Comparison of ENCODE assay signal across 6 cellular contexts in the genomic region with DNA sequence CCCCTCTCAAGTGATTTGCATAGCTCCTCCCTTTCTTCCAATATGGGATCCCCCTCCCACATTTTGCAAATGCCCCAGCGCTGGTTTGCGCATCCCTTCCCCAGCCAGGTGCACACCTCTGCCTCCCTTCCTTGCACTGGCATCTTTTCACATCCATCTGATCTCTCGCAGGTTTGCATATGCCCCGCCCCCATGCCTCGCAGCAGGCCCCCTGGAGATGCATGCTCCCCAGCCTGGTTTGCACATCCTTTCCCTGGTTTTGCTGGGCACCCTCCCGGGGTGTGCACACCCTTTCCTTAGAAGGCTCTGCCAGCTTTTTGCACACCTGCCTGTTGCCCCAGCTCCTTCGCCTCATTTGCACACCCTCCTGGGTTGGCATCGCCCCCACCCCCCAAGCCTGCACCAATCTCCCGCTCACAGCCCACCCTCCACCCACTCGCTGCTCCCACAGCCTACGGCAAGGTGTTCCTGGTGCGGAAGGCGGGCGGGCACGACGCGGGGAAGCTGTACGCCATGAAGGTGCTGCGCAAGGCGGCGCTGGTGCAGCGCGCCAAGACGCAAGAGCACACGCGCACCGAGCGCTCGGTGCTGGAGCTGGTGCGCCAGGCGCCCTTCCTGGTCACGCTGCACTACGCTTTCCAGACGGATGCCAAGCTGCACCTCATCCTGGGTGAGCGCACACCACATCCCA. TPM values are rescaled to one million over a fixed set of nuclear protein-coding genes. Genes with fewer than 3 reads are reported as not detected.
DNase-seq lines count a peak whose midpoint lies in the region; ATAC-seq, FAIRE-seq and TF ChIP-seq lines count a peak whose summit lies in the region.

No MANE protein-coding gene starts in this region.

- CTCF ChIA-PET in activated CD8-positive, alpha-beta T cell treated with anti-CD3 and anti-CD28 coated beads, Interleukin-2, amount 10 ng/mL, durations not matched to agents 7 days and 5 days (lab: Charles Lee) = interaction anchor here (0.7 to 3.4 kb wide), 7 partner anchors 17 to 290 kb away, joined by 3 to 18 read pairs (median 3); no protein-coding TSS in a partner anchor

- DNase-seq in GM23338 (ENCODE audit: low spot score) (peak; percentile 72), kidney (peak; percentile 80), epidermal melanocyte (ENCODE audit: insufficient read length, low spot score) (no peak), H54 (ENCODE audit: insufficient read length, low spot score) (no peak), posterior vena cava (ENCODE audit: low spot score) (no peak)
- peak; percentile 50 for DNase-seq in activated CD8-positive, alpha-beta T cell treated with anti-CD3 and anti-CD28 coated beads, Interleukin-2, amount 10 ng/mL, durations not matched to agents 7 days and 5 days

- TF ChIP-seq CTCF in GM23338 (conservative IDR thresholded peaks at IDR 0.05; ENCODE audit: low read depth in 2 of 2) = peak; percentile 14 to 68; a peak in 3 of 4 replicates
- TF ChIP-seq CTCF in kidney (IDR thresholded peaks at IDR 0.05; ENCODE audit: borderline replicate concordance, extremely low read depth, insufficient read depth) = no peak

- H3K9me3 Mint-ChIP-seq in GM23338 = no peaks in the 10 kb centered on the region
- H3K9me3 Mint-ChIP-seq in activated CD8-positive, alpha-beta T cell treated with anti-CD3 and anti-CD28 coated beads, Interleukin-2, amount 10 ng/mL, durations not matched to agents 7 days and 5 days (ENCODE audit: insufficient read depth) = no peaks in the 10 kb centered on the region

- H3K4me3 Mint-ChIP-seq in GM23338 = peak overlapping the region; percentile 84
- peak overlapping the region; percentile 82 for H3K4me3 Mint-ChIP-seq in activated CD8-positive, alpha-beta T cell treated with anti-CD3 and anti-CD28 coated beads, Interleukin-2, amount 10 ng/mL, durations not matched to agents 7 days and 5 days

- peaks cover 14% of the 10 kb centered on the region; the same call in 1 of the 2 replicates for H3K27me3 ChIP-seq in GM23338 (ENCODE audit: insufficient read depth)

- no peaks in the 10 kb centered on the region for H3K9me2 ChIP-seq in GM23338 (ENCODE audit: insufficient read depth)

- POLR2A ChIA-PET in activated CD8-positive, alpha-beta T cell treated with anti-CD3 and anti-CD28 coated beads, Interleukin-2, amount 10 ng/mL, durations not matched to agents 7 days and 5 days (lab: Charles Lee) = interaction anchor here (0.8 kb wide), 1 partner anchor 30 kb away, joined by 4 read pairs; no protein-coding TSS in a partner anchor

- no peak for TF ChIP-seq POLR2A in H54 (IDR thresholded peaks at IDR 0.05; ENCODE audit: low read depth, low read length)

- ATAC-seq in GM23338 = peak; percentile 46
- ATAC-seq in activated CD8-positive, alpha-beta T cell treated with anti-CD3 and anti-CD28 coated beads, Interleukin-2, amount 10 ng/mL, durations not matched to agents 7 days and 5 days = peak; percentile 20

- intact Hi-C loops in kidney (cut with DNase I) = no loop called here
- intact Hi-C loops in posterior vena cava (cut with DNase I) = no loop called here

- H3K36me3 ChIP-seq in GM23338 (ENCODE audit: insufficient read depth) = no peaks in the 10 kb centered on the region
- peaks cover 0 to 8% of the 10 kb centered on the region in 2 donors for H3K36me3 ChIP-seq in kidney (ENCODE audit: control insufficient read depth in 1 of 2, insufficient read depth in 2 of 2, low read length in 2 of 2)

- H3K4me3 ChIP-seq in GM23338 (peak overlapping the region; percentile 86), kidney (ENCODE audit: low read length in 2 of 2) (peak overlapping the region; percentile 70 to 88)

- H3K4me2 ChIP-seq in GM23338 = peak overlapping the region; percentile 91

- H4K20me1 ChIP-seq in GM23338 (replicated peaks; ENCODE audit: insufficient read depth) = no peaks in the 10 kb centered on the region; the same call in 1 of the 2 replicates

- FAIRE-seq in kidney (lab: Jason Lieb, UNC) = no peak
- no peak for FAIRE-seq in H54 (lab: Jason Lieb, UNC)

- no peak overlapping the region for H3K27ac ChIP-seq in GM23338 (ENCODE audit: low read depth)
- H3K27ac ChIP-seq in kidney (ENCODE audit: low read depth in 2 of 2, low read length in 2 of 2) = no peak overlapping the region

- 0 out of 2 replicates have a peak, but pooled peaks cover 13% of the 10 kb centered on the region for H3F3A ChIP-seq in GM23338 (replicated peaks; ENCODE audit: low read depth)

- peak overlapping the region; percentile 71 to 85 for H3K9ac ChIP-seq in kidney (ENCODE audit: low read length in 2 of 2)

- H2AFZ ChIP-seq in GM23338 = 0 out of 2 replicates have a peak overlapping the region, but pooled peaks have one; percentile 93

- H3K4me1 Mint-ChIP-seq in GM23338 = peaks cover 29% of the 10 kb centered on the region
- H3K4me1 Mint-ChIP-seq in activated CD8-positive, alpha-beta T cell treated with anti-CD3 and anti-CD28 coated beads, Interleukin-2, amount 10 ng/mL, durations not matched to agents 7 days and 5 days (ENCODE audit: low read depth) = peaks cover 51% of the 10 kb centered on the region

- peaks cover 18% of the 10 kb centered on the region for H3K27me3 Mint-ChIP-seq in GM23338 (ENCODE audit: insufficient read depth, low read depth, poor library complexity)
- no peaks in the 10 kb centered on the region for H3K27me3 Mint-ChIP-seq in activated CD8-positive, alpha-beta T cell treated with anti-CD3 and anti-CD28 coated beads, Interleukin-2, amount 10 ng/mL, durations not matched to agents 7 days and 5 days (ENCODE audit: low read depth)

- H3K9me3 ChIP-seq in kidney (ENCODE audit: control insufficient read depth in 1 of 2, low read length in 2 of 2) = no peaks in the 10 kb centered on the region

- no peak overlapping the region for H3K27ac Mint-ChIP-seq in GM23338
- H3K27ac Mint-ChIP-seq in activated CD8-positive, alpha-beta T cell treated with anti-CD3 and anti-CD28 coated beads, Interleukin-2, amount 10 ng/mL, durations not matched to agents 7 days and 5 days = peak overlapping the region; percentile 79

- no peaks in the 10 kb centered on the region for H3K79me2 ChIP-seq in GM23338 (replicated peaks; ENCODE audit: insufficient read depth)

- peaks cover 12% of the 10 kb centered on the region for H3K36me3 Mint-ChIP-seq in GM23338 (ENCODE audit: low read depth)
- peaks cover 41% of the 10 kb centered on the region for H3K36me3 Mint-ChIP-seq in activated CD8-positive, alpha-beta T cell treated with anti-CD3 and anti-CD28 coated beads, Interleukin-2, amount 10 ng/mL, durations not matched to agents 7 days and 5 days (ENCODE audit: low read depth)

- H3K4me1 ChIP-seq in GM23338 (ENCODE audit: insufficient read depth) (peaks cover 17% of the 10 kb centered on the region; the same call in 1 of the 2 replicates), kidney (ENCODE audit: control insufficient read depth in 1 of 2, insufficient read depth in 1 of 2, low read depth in 1 of 2, low read length in 2 of 2) (peaks cover 5 to 22% of the 10 kb centered on the region in 2 donors)

RNA-seq across cellular contexts. Expression of gene RPS6KA4, which starts 0.9 kb away (rescaled TPM):
- total RNA-seq in GM23338 (2014; rRNA removed; shearing (Covaris generic)) = 18.6 and 19.9 TPM in 2 replicates
- polyA plus RNA-seq in GM23338 (2016; fragmentation: Nextera tagmentation; extraction: Ambion mirVana) (3.5 and 4.1 TPM in 2 replicates), kidney (ENCODE audit: insufficient read depth, low read depth, low replicate concordance) (13.6 TPM)
- 10 to 100 TPM; 39.0 to 42.3 TPM for total RNA-seq in activated CD8-positive, alpha-beta T cell treated with anti-CD3 and anti-CD28 coated beads, Interleukin-2, amount 10 ng/mL, durations not matched to agents 7 days and 5 days
- total RNA-seq in kidney (40.2 TPM), posterior vena cava (10 to 100 TPM; 29.2 to 33.5 TPM)

RNA-seq across cellular contexts. Expression of gene CCDC88B, which starts 19.9 kb away (rescaled TPM):
- total RNA-seq in GM23338 (2014; rRNA removed; shearing (Covaris generic)) = 12.1 and 12.3 TPM in 2 replicates
- polyA plus RNA-seq in GM23338 (2016; fragmentation: Nextera tagmentation; extraction: Ambion mirVana) (5.9 and 6.8 TPM in 2 replicates), kidney (ENCODE audit: insufficient read depth, low read depth, low replicate concordance) (10.0 TPM)
- total RNA-seq in activated CD8-positive, alpha-beta T cell treated with anti-CD3 and anti-CD28 coated beads, Interleukin-2, amount 10 ng/mL, durations not matched to agents 7 days and 5 days = 100 to 1,000 TPM; 127 TPM
- total RNA-seq in kidney (13.3 TPM), posterior vena cava (1 to 10 TPM; 7.0 to 9.5 TPM)

RNA-seq across cellular contexts. Expression of gene PRDX5, which starts 41.9 kb away (rescaled TPM):
- 202 and 212 TPM in 2 replicates for total RNA-seq in GM23338 (2014; rRNA removed; shearing (Covaris generic))
- 300 and 312 TPM in 2 replicates for polyA plus RNA-seq in GM23338 (2016; fragmentation: Nextera tagmentation; extraction: Ambion mirVana)
- total RNA-seq in activated CD8-positive, alpha-beta T cell treated with anti-CD3 and anti-CD28 coated beads, Interleukin-2, amount 10 ng/mL, durations not matched to agents 7 days and 5 days = 100 to 1,000 TPM; 102 to 106 TPM
- total RNA-seq in kidney = 192 TPM
- polyA plus RNA-seq in kidney (ENCODE audit: insufficient read depth, low read depth, low replicate concordance) = 1,026 TPM
- total RNA-seq in posterior vena cava = 10 to 100 TPM; 82.7 to 98.6 TPM

RNA-seq across cellular contexts. Expression of gene TRMT112, which starts 42.5 kb away (rescaled TPM):
- 298 and 349 TPM in 2 replicates for total RNA-seq in GM23338 (2014; rRNA removed; shearing (Covaris generic))
- polyA plus RNA-seq in GM23338 (2016; fragmentation: Nextera tagmentation; extraction: Ambion mirVana) (927 and 1,003 TPM in 2 replicates), kidney (ENCODE audit: insufficient read depth, low read depth, low replicate concordance) (291 TPM)
- total RNA-seq in activated CD8-positive, alpha-beta T cell treated with anti-CD3 and anti-CD28 coated beads, Interleukin-2, amount 10 ng/mL, durations not matched to agents 7 days and 5 days = 100 to 1,000 TPM; 154 to 165 TPM
- total RNA-seq in kidney (172 TPM), posterior vena cava (100 to 1,000 TPM; 107 to 119 TPM)

RNA-seq across cellular contexts. Expression of gene ESRRA, which starts 54.5 kb away (rescaled TPM):
- 50.1 and 55.1 TPM in 2 replicates for total RNA-seq in GM23338 (2014; rRNA removed; shearing (Covaris generic))
- polyA plus RNA-seq in GM23338 (2016; fragmentation: Nextera tagmentation; extraction: Ambion mirVana) = 13.7 and 15.7 TPM in 2 replicates
- 10 to 100 TPM; 42.7 to 43.2 TPM for total RNA-seq in activated CD8-positive, alpha-beta T cell treated with anti-CD3 and anti-CD28 coated beads, Interleukin-2, amount 10 ng/mL, durations not matched to agents 7 days and 5 days
- 59.7 TPM for total RNA-seq in kidney
- polyA plus RNA-seq in kidney (ENCODE audit: insufficient read depth, low read depth, low replicate concordance) = 117 TPM
- 10 to 100 TPM; 33.5 to 41.2 TPM for total RNA-seq in posterior vena cava

Comparison
In these comparisons a context has a peak if more than half of its experiments do, and no peak if none do; other contexts are left out.
1. DNase-seq: peak in GM23338 (single experiment), activated CD8-positive, alpha-beta T cell treated with anti-CD3 and anti-CD28 coated beads, Interleukin-2, amount 10 ng/mL, durations not matched to agents 7 days and 5 days (single experiment) and kidney (single experiment); none in epidermal melanocyte (single experiment), H54 (single experiment) and posterior vena cava (single experiment).